ENCODE assay signal across 8 cellular contexts in genomic region chr14:70655110-70655826, GRCh38. TPM values are rescaled to one million over a fixed set of nuclear protein-coding genes. Genes with fewer than 3 reads are reported as not detected.
DNase-seq lines count a peak whose midpoint lies in the region; ATAC-seq lines count a peak whose summit lies in the region.

No MANE protein-coding gene starts in this region.

- no peak overlapping the region for H3K23ac ChIP-seq in mesendoderm (ENCODE audit: low read length)

- no peak overlapping the region for H2BK120ac ChIP-seq in mesendoderm (ENCODE audit: low read depth, low read length)

- no peak overlapping the region for H3K4ac ChIP-seq in mesendoderm (ENCODE audit: low read depth, low read length)

- H3K4me1 ChIP-seq in mesendoderm (ENCODE audit: control insufficient read depth, low read depth, low read length) = peaks cover 13% of the 10 kb centered on the region

- H3K27me3 ChIP-seq in mesendoderm (ENCODE audit: insufficient read depth, low read length, poor library complexity) = no peaks in the 10 kb centered on the region

- H3K79me2 ChIP-seq in mesendoderm (ENCODE audit: control insufficient read depth, insufficient read depth, low read length) = peaks cover 44% of the 10 kb centered on the region

- no peaks in the 10 kb centered on the region for H3K36me3 ChIP-seq in mesendoderm (ENCODE audit: control insufficient read depth, insufficient read depth, low read length)

- peak; percentile 21 for DNase-seq in ELR (ENCODE audit: low read depth)
- DNase-seq in Kasumi-1 (lab: John Stamatoyannopoulos, UW) = peak; percentile 92 to 94
- peak; percentile 51 for DNase-seq in activated T-cell treated with anti-CD3 and anti-CD28 coated beads for 48 hours (ENCODE audit: low read depth)
- peak; percentile 85 for DNase-seq in mesendoderm
- no peak for DNase-seq in mucosa of gallbladder (ENCODE audit: low spot score)
- DNase-seq in putamen (ENCODE audit: low spot score) = no peak
- no peak for DNase-seq in NCI-H146 treated with DMSO at 0.1 percent for 48 hours (lab: John Stamatoyannopoulos, UW; ENCODE audit: unreplicated experiment)

- no peak overlapping the region for H3K4me2 ChIP-seq in mesendoderm (ENCODE audit: low read length)

- H3K79me1 ChIP-seq in mesendoderm (ENCODE audit: low read length) = peaks cover 17% of the 10 kb centered on the region

- H3K4me3 ChIP-seq in mesendoderm (ENCODE audit: low read length) = no peak overlapping the region

- H3K56ac ChIP-seq in mesendoderm (ENCODE audit: low read length) = peak overlapping the region; percentile 4

- no peak overlapping the region for H4K5ac ChIP-seq in mesendoderm (ENCODE audit: low read length)

- no peak overlapping the region for H2BK5ac ChIP-seq in mesendoderm (ENCODE audit: low read length)

- WGBS in mesendoderm (ENCODE audit: extremely low coverage, insufficient coverage, low lambda C conversion rate) = no CpG with 5 or more reads among the region's 19 CpGs

- H2AK5ac ChIP-seq in mesendoderm (ENCODE audit: low read length) = no peak overlapping the region

- peak; percentile 66 for ATAC-seq in GM21576 (IDR thresholded peaks at IDR 0.05; ENCODE audit: unreplicated experiment)

- H2BK15ac ChIP-seq in mesendoderm (replicated peaks; ENCODE audit: low read depth) = no peak overlapping the region

- no peak overlapping the region for H3K9ac ChIP-seq in mesendoderm (ENCODE audit: low read length)

- peak overlapping the region; percentile 75 for H3K18ac ChIP-seq in mesendoderm (ENCODE audit: low read length)

- no peak overlapping the region for H3K27ac ChIP-seq in mesendoderm (ENCODE audit: low read depth, low read length)

- no peak overlapping the region for H4K8ac ChIP-seq in mesendoderm (ENCODE audit: low read depth, low read length)

RNA-seq across cellular contexts. Expression of gene TTC9, which starts 13.6 kb away (rescaled TPM):
- polyA plus RNA-seq in mesendoderm (2013, experiment 1 of 2) = 9.7 TPM
- 10.1 TPM for polyA plus RNA-seq in mesendoderm (2013, experiment 2 of 2)
- total RNA-seq in mucosa of gallbladder = 8.1 TPM

RNA-seq across cellular contexts. Expression of gene MED6, which starts 54.8 kb away (rescaled TPM):
- 40.8 TPM for polyA plus RNA-seq in mesendoderm (2013, experiment 1 of 2)
- polyA plus RNA-seq in mesendoderm (2013, experiment 2 of 2) = 39.8 TPM
- total RNA-seq in mucosa of gallbladder = 24.2 TPM

Comparison
In these comparisons a context has a peak if more than half of its experiments do, and no peak if none do; other contexts are left out.
1. DNase-seq: peak in ELR (single experiment), Kasumi-1 (2 of 2), activated T-cell treated with anti-CD3 and anti-CD28 coated beads for 48 hours (single experiment) and mesendoderm (single experiment); none in mucosa of gallbladder (single experiment), putamen (single experiment) and NCI-H146 treated with DMSO at 0.1 percent for 48 hours (single experiment).